In the genomic region with DNA sequence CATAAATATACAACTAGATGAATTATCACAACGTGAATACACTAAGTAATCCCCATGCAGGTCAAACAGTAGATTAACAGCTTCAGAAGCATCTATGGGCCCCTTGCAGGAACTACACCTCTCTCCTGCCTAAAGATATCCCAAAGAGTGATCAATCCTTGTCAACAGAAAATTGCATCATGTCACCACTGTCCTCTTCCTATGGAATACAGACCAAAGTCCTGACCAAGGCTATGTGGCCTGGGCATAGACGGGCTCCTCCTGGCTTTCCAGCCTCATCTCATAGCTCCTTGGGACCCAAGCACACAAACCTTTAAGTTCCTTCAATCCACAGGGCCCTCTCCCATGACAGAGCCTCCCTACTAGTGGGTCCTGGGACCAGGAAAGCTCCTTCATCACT, we compare ENCODE assay signal across 20 cellular contexts. TPM values are rescaled to one million over a fixed set of nuclear protein-coding genes. Genes with fewer than 3 reads are reported as not detected.
DNase-seq lines count a peak whose midpoint lies in the region; ATAC-seq and TF ChIP-seq lines count a peak whose summit lies in the region.
"Had no signal": no experiment of that assay in that cellular context is flagged by ENCODE, and none has a peak within 500 bp of the region (broad histone marks: within the 10 kb centered on the region; RNA-seq: fewer than 3 reads in every experiment).

No MANE protein-coding gene starts in this region.

- no peaks in the 10 kb centered on the region for H3K9me3 Mint-ChIP-seq in natural killer cell treated with Interleukin-12 subunit alpha and Interleukin-12 subunit beta and Interleukin-15 and Interleukin-18, amount 100 ng/mL, for 72 hours
- H3K9me3 Mint-ChIP-seq in natural killer cell = no peaks in the 10 kb centered on the region
- H3K9me3 Mint-ChIP-seq: activated naive CD4-positive, alpha-beta T cell treated with anti-CD3 and anti-CD28 coated beads, Interleukin-2, amount 50 U/mL, for 24 hours had no signal

- peak overlapping the region; percentile 43 to 53 for H3K27ac Mint-ChIP-seq in natural killer cell treated with Interleukin-12 subunit alpha and Interleukin-12 subunit beta and Interleukin-15 and Interleukin-18, amount 100 ng/mL, for 72 hours
- no peak overlapping the region for H3K27ac Mint-ChIP-seq in natural killer cell
- H3K27ac Mint-ChIP-seq: activated naive CD4-positive, alpha-beta T cell treated with anti-CD3 and anti-CD28 coated beads, Interleukin-2, amount 50 U/mL, for 24 hours had no signal

- peaks cover 65% of the 10 kb centered on the region for H3K4me1 ChIP-seq in OCI-LY7 (ENCODE audit: insufficient read depth, low read length, poor library complexity, severe bottlenecking)
- no peaks in the 10 kb centered on the region for H3K4me1 ChIP-seq in lower lobe of right lung

- no peak overlapping the region; the same call in 1 of the 2 replicates for H2AFZ ChIP-seq in OCI-LY7 (ENCODE audit: low read length)

- H3K36me3 ChIP-seq in OCI-LY7 (ENCODE audit: insufficient read depth, low read length) (peaks cover 62% of the 10 kb centered on the region), lower lobe of right lung (peaks cover 49% of the 10 kb centered on the region)

- no peaks in the 10 kb centered on the region for H3K27me3 Mint-ChIP-seq in natural killer cell treated with Interleukin-12 subunit alpha and Interleukin-12 subunit beta and Interleukin-15 and Interleukin-18, amount 100 ng/mL, for 72 hours
- no peaks in the 10 kb centered on the region for H3K27me3 Mint-ChIP-seq in natural killer cell (ENCODE audit: low read depth in 2 of 2)
- H3K27me3 Mint-ChIP-seq: activated naive CD4-positive, alpha-beta T cell treated with anti-CD3 and anti-CD28 coated beads, Interleukin-2, amount 50 U/mL, for 24 hours had no signal

- peak overlapping the region; percentile 82 for H3K4me2 ChIP-seq in OCI-LY7 (ENCODE audit: low read length)

- peaks cover 13 to 22% of the 10 kb centered on the region in 2 donors for H3K4me1 Mint-ChIP-seq in natural killer cell treated with Interleukin-12 subunit alpha and Interleukin-12 subunit beta and Interleukin-15 and Interleukin-18, amount 100 ng/mL, for 72 hours (ENCODE audit: low read depth in 2 of 2)
- H3K4me1 Mint-ChIP-seq in natural killer cell = peaks cover 8 to 10% of the 10 kb centered on the region in 2 donors

- no peaks in the 10 kb centered on the region for H4K20me1 ChIP-seq in OCI-LY7 (ENCODE audit: insufficient read depth, low read length)

- POLR2A ChIA-PET in OCI-LY7 (lab: Charles Lee) = interaction anchor here (0.5 to 4.8 kb wide), 16 partner anchors 10 to 1608 kb away, joined by 3 to 37 read pairs (median 5); a partner anchor contains a TSS

- H3K79me2 ChIP-seq in OCI-LY7 (ENCODE audit: insufficient read depth, low read depth, low read length) = no peaks in the 10 kb centered on the region

- ATAC-seq in natural killer cell treated with Interleukin-12 subunit alpha and Interleukin-12 subunit beta and Interleukin-15 and Interleukin-18, amount 100 ng/mL, for 72 hours = peak in 1 of 2 donors; percentile 8
- no peak for ATAC-seq in natural killer cell
- ATAC-seq in lower lobe of right lung = no peak
- no peak for ATAC-seq in GM18511 (IDR thresholded peaks at IDR 0.05; ENCODE audit: unreplicated experiment)
- no peak for ATAC-seq in GM21447 (IDR thresholded peaks at IDR 0.05; ENCODE audit: unreplicated experiment)

- CTCF ChIA-PET in OCI-LY7 (lab: Charles Lee; ENCODE audit: unreplicated experiment) = interaction anchor here (0.9 to 2.3 kb wide), 7 partner anchors 11 to 233 kb away, joined by 3 to 10 read pairs (median 4); no protein-coding TSS in a partner anchor

- no peaks in the 10 kb centered on the region for H3K27me3 ChIP-seq in lower lobe of right lung (ENCODE audit: low read depth)
- H3K27me3 ChIP-seq: neutrophil, SJSA1 had no signal

- H3K9me3 ChIP-seq in OCI-LY7 (ENCODE audit: low read length) = no peaks in the 10 kb centered on the region
- no peaks in the 10 kb centered on the region for H3K9me3 ChIP-seq in lower lobe of right lung
- H3K9me3 ChIP-seq: mucosa of descending colon, neutrophil, SJSA1 had no signal

- BruUV-seq in OCI-LY7 (replicated peaks; lab: Mats Ljungman, UMichigan) = no TSS peak

- TF ChIP-seq CTCF in natural killer cell (IDR thresholded peaks at IDR 0.05) (no peak), OCI-LY7 (conservative IDR thresholded peaks at IDR 0.05; ENCODE audit: low read length) (no peak), lower lobe of right lung (IDR thresholded peaks at IDR 0.05) (no peak), GM20000 (IDR thresholded peaks at IDR 0.05; ENCODE audit: extremely low read depth, missing control alignments) (no peak)

- H3K4me3 ChIP-seq in OCI-LY7 (ENCODE audit: low read depth, low read length, poor library complexity, severe bottlenecking) = peak overlapping the region; percentile 22
- H3K4me3 ChIP-seq in lower lobe of right lung = no peak overlapping the region
- H3K4me3 ChIP-seq: mucosa of descending colon, SJSA1 had no signal

- H3K36me3 Mint-ChIP-seq in natural killer cell treated with Interleukin-12 subunit alpha and Interleukin-12 subunit beta and Interleukin-15 and Interleukin-18, amount 100 ng/mL, for 72 hours = peaks cover 41% of the 10 kb centered on the region
- H3K36me3 Mint-ChIP-seq in natural killer cell = no peaks in the 10 kb centered on the region
- H3K36me3 Mint-ChIP-seq: activated naive CD4-positive, alpha-beta T cell treated with anti-CD3 and anti-CD28 coated beads, Interleukin-2, amount 50 U/mL, for 24 hours had no signal

- DNase-seq in natural killer cell treated with Interleukin-12 subunit alpha and Interleukin-12 subunit beta and Interleukin-15 and Interleukin-18, amount 100 ng/mL, for 72 hours (ENCODE audit: low spot score) = no peak
- DNase-seq in natural killer cell (no peak), OCI-LY7 (ENCODE audit: low spot score) (no peak), lower lobe of right lung (no peak), GM20000 (ENCODE audit: low spot score) (no peak)
- DNase-seq: activated CD4-positive, alpha-beta T cell treated with anti-CD3 and anti-CD28 coated beads for 1 hour; Calu3; effector memory CD4-positive, alpha-beta T cell; MM.1S; mucosa of descending colon; NCI-H2227 treated with DMSO at 0.1 percent for 48 hours; stimulated activated CD4-positive, alpha-beta T cell treated with anti-CD3 and anti-CD28 coated beads, Interleukin-4, amount 100 ng/mL, for 4 hours had no signal

- no peaks in the 10 kb centered on the region for H3K9me2 ChIP-seq in OCI-LY7 (ENCODE audit: insufficient read depth, low read length)

- intact Hi-C loops in natural killer cell (cut with micrococcal nuclease) (no loop called here), OCI-LY7 (cut with micrococcal nuclease; ENCODE audit: unreplicated experiment) (loop anchor here (5.0 to 10.0 kb wide), 3 partner anchors 112 to 341 kb away; a partner anchor contains a TSS), lower lobe of right lung (cut with DNase I) (no loop called here)

- peak overlapping the region; percentile 96 for H3K27ac ChIP-seq in OCI-LY7 (ENCODE audit: low read depth, low read length, poor library complexity, severe bottlenecking)
- H3K27ac ChIP-seq in lower lobe of right lung = peak overlapping the region; percentile 33
- H3K27ac ChIP-seq: HL-60, neutrophil, SJSA1 had no signal

- H3K4me3 Mint-ChIP-seq in natural killer cell treated with Interleukin-12 subunit alpha and Interleukin-12 subunit beta and Interleukin-15 and Interleukin-18, amount 100 ng/mL, for 72 hours = no peak overlapping the region
- no peak overlapping the region for H3K4me3 Mint-ChIP-seq in natural killer cell
- H3K4me3 Mint-ChIP-seq: activated naive CD4-positive, alpha-beta T cell treated with anti-CD3 and anti-CD28 coated beads, Interleukin-2, amount 50 U/mL, for 24 hours had no signal

RNA-seq across cellular contexts. Expression of a gene that starts 25.3 kb away (rescaled TPM):
- total RNA-seq in natural killer cell treated with Interleukin-12 subunit alpha and Interleukin-12 subunit beta and Interleukin-15 and Interleukin-18, amount 100 ng/mL, for 72 hours = 1 to 10 TPM in 1 of 2 donors, under 1 TPM in 1; 0.43 to 1.2 TPM
- total RNA-seq in natural killer cell (1 to 10 TPM in 1 of 3 donors, under 1 TPM in 1, not detected in 1; 0.39 to 1.3 TPM), OCI-LY7 (2022) (not detected in 2 replicates), lower lobe of right lung (not detected)
- not detected in 2 replicates for total RNA-seq in OCI-LY7 (2014; rRNA removed; shearing (Covaris generic))
- total RNA-seq: pulmonary artery endothelial cell, temporal lobe had no signal

Comparison
In these comparisons a context has a peak if more than half of its experiments do, and no peak if none do; other contexts are left out.
1. H3K27ac Mint-ChIP-seq: peak in natural killer cell treated with Interleukin-12 subunit alpha and Interleukin-12 subunit beta and Interleukin-15 and Interleukin-18, amount 100 ng/mL, for 72 hours (2 of 2); none in natural killer cell (0 of 2).